In genomic region chr12:56159482-56160105, GRCh38 we compare ENCODE assay signal across 1 cellular context.
A peak's percentile ranks its signal among the peaks of the same experiment; 100 is the strongest.
TF ChIP-seq lines count a peak whose summit lies in the region.

No MANE protein-coding gene starts in this region.

TF ChIP-seq in GM12878, 131 proteins besides CTCF, POLR2A, EP300 and RAD21:
- 0 out of 2 replicates have a peak, but pooled peaks have one; percentile 61 for TF ChIP-seq MTA3 (IDR thresholded peaks at IDR 0.05; ENCODE audit: borderline replicate concordance, low read length)
- TF ChIP-seq SIX5 (IDR thresholded peaks at IDR 0.05; ENCODE audit: low read depth, low read length, severe bottlenecking) = no peak
- TF ChIP-seq POLR2AphosphoS5 (IDR thresholded peaks at IDR 0.05; ENCODE audit: low read length) = peak; percentile 3; the same call in 1 of the 2 replicates
- peak; percentile 60; the same call in 1 of the 2 replicates for TF ChIP-seq FOXM1 (IDR thresholded peaks at IDR 0.05; ENCODE audit: low read depth, low read length)
- TF ChIP-seq BCL3 (IDR thresholded peaks at IDR 0.05; ENCODE audit: borderline replicate concordance, insufficient read depth, low read depth, low read length, poor library complexity, severe bottlenecking) = peak; percentile 41
- TF ChIP-seq E4F1 (IDR thresholded peaks at IDR 0.05; ENCODE audit: borderline replicate concordance, partially characterized antibody) = no peak
- TF ChIP-seq HSF1 (IDR thresholded peaks at IDR 0.05; ENCODE audit: low read depth, low read length) = no peak
- TF ChIP-seq NFYA (IDR thresholded peaks at IDR 0.05; ENCODE audit: borderline replicate concordance, low read depth, low read length) = no peak
TF ChIP-seq in GM12878: peak in this region for 4.
